Comparison of ENCODE assay signal across 21 cellular contexts in the genomic region with DNA sequence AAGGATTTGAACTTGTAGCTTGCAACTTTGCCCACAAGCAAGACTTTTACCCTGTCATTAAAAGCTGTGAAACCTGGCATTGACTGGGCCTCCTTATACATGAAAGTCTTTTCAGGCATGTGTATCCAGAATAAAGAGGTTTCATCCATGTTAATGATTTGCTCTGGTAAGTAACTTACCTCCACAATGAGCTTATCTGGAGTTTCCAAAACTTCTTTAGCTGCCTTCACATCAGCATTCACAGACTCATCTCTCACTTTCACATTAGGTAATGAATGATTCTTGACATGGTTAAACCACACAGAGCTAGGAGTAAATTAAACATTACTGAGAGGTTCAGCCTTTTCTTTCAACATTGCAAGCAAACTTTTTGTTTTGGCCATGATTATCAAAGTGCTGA.
DNase-seq lines count a peak whose midpoint lies in the region; ATAC-seq and TF ChIP-seq lines count a peak whose summit lies in the region.
"Had no signal": no experiment of that assay in that cellular context is flagged by ENCODE, and none has a peak within 500 bp of the region (broad histone marks: within the 10 kb centered on the region; RNA-seq: fewer than 3 reads in every experiment).

No MANE protein-coding gene starts in this region.

- ATAC-seq in GM18873 (IDR thresholded peaks at IDR 0.05; ENCODE audit: low FRiP score, unreplicated experiment): peak; percentile 86
- peak; percentile 86 for ATAC-seq in GM21423 (IDR thresholded peaks at IDR 0.05; ENCODE audit: unreplicated experiment)
- ATAC-seq in HG02970 (IDR thresholded peaks at IDR 0.05; ENCODE audit: low FRiP score, unreplicated experiment): peak; percentile 86
- peak; percentile 89 for ATAC-seq in HG03460 (IDR thresholded peaks at IDR 0.05; ENCODE audit: unreplicated experiment)
- ATAC-seq: activated CD8-positive, alpha-beta T cell treated with anti-CD3 and anti-CD28 coated beads for 36 hours; sciatic nerve; WTC11 had no signal

- no peak overlapping the region for H3K4me3 ChIP-seq in foreskin fibroblast (ENCODE audit: low read depth in 1 of 2, low read length in 2 of 2)
- H3K4me3 ChIP-seq: BLaER1, left ventricle myocardium inferior had no signal

- TF ChIP-seq CTCF in foreskin fibroblast (IDR thresholded peaks at IDR 0.05; ENCODE audit: low read depth, low read length): no peak

- DNase-seq in anterior cingulate cortex (lab: John Stamatoyannopoulos, UW): no peak
- no peak for DNase-seq in SIG-M5 (lab: John Stamatoyannopoulos, UW)
- no peak for DNase-seq in foreskin fibroblast
- no peak for DNase-seq in activated CD4-positive, CD25-positive, alpha-beta regulatory T cell (lab: John Stamatoyannopoulos, UW)
- DNase-seq: activated CD8-positive, alpha-beta T cell treated with anti-CD3 and anti-CD28 coated beads for 36 hours; activated naive CD4-positive, alpha-beta T cell treated with Interleukin-2 at 50 U/mL for 16 hours; amygdala; dermis blood vessel endothelial cell; EL; left ventricle myocardium inferior; midbrain; NCI-H1105 treated with DMSO at 0.1 percent for 48 hours; NCI-H2081 treated with DMSO at 0.1 percent for 48 hours; T-helper 9 cell had no signal
